Comparison of ENCODE assay signal across 8 cellular contexts in the genomic region with DNA sequence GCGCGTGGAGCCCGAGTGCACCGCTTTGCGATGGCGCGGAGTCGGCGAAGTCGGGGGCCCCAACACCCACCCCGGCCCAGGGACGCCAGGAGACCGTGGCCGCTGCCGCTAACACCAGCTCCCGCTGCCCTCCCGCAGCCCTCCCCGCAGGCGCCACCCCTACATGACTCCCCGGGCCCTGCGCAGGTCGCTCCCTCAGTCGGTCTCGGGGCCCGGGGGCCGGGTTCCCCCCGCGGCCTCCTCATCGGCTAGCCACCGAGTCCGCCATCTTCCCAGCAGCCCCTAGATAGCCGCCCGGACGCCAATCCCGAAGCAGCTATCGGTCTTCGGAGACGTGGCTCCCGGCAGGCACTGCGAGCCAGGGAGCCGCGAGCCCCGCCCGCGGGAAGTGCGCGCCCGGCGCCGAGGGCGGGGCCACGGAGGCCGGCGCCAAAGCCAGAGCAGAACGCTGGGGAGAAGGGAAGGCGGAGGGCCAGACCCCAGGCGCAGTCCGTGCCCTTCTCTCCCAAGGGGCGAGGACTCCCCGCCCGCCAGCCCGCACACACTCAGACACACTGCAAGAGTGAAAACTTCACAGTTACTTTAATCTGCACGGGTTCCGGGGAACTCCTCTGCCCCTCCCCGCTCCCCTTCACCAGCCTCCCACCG. TPM values are rescaled to one million over a fixed set of nuclear protein-coding genes. Genes with fewer than 3 reads are reported as not detected.
DNase-seq lines count a peak whose midpoint lies in the region; ATAC-seq and TF ChIP-seq lines count a peak whose summit lies in the region.

A gene with protein sequence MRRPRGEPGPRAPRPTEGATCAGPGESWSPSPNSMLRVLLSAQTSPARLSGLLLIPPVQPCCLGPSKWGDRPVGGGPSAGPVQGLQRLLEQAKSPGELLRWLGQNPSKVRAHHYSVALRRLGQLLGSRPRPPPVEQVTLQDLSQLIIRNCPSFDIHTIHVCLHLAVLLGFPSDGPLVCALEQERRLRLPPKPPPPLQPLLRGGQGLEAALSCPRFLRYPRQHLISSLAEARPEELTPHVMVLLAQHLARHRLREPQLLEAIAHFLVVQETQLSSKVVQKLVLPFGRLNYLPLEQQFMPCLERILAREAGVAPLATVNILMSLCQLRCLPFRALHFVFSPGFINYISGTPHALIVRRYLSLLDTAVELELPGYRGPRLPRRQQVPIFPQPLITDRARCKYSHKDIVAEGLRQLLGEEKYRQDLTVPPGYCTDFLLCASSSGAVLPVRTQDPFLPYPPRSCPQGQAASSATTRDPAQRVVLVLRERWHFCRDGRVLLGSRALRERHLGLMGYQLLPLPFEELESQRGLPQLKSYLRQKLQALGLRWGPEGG (minus strand): TSS at position 288 of the 648 bp plus-strand sequence. CDS start 43 bp downstream, at position 245.

- peaks cover 0 to 77% of the 10 kb centered on the region in 2 donors for H3K4me1 ChIP-seq in right atrium auricular region
- H3K4me1 ChIP-seq in uterus = peaks cover 0 to 27% of the 10 kb centered on the region in 2 donors

- peak; percentile 67 for DNase-seq in NCI-H187 treated with DMSO at 0.1 percent for 48 hours (lab: John Stamatoyannopoulos, UW)
- peak; percentile 90 for DNase-seq in right atrium auricular region (ENCODE audit: low spot score)
- peak; percentile 95 for DNase-seq in putamen (ENCODE audit: low spot score)
- peak; percentile 89 for DNase-seq in uterus

- H3K36me3 ChIP-seq in right atrium auricular region = peaks cover 11% of the 10 kb centered on the region
- no peaks in the 10 kb centered on the region for H3K36me3 ChIP-seq in uterus

- peak within 1 kb of the TSS; percentile 94 for H3K27ac ChIP-seq in angular gyrus (ENCODE audit: low read depth, low read length)
- peak within 1 kb of the TSS; percentile 95 to 96 for H3K27ac ChIP-seq in right atrium auricular region
- peak within 1 kb of the TSS; percentile 90 to 93 for H3K27ac ChIP-seq in uterus

- H3K27me3 ChIP-seq in right atrium auricular region (no peaks in the 10 kb centered on the region), uterus (no peaks in the 10 kb centered on the region)

- peak; percentile 64 to 80 for TF ChIP-seq POLR2A in uterus (IDR thresholded peaks at IDR 0.05)

- H3K9me3 ChIP-seq in right atrium auricular region (no peaks in the 10 kb centered on the region), uterus (no peaks in the 10 kb centered on the region)

- H3K4me3 ChIP-seq in right atrium auricular region (peak within 1 kb of the TSS; percentile 68 to 80), uterus (peak within 1 kb of the TSS; percentile 48 to 63)

- intact Hi-C loops in T-helper 2 cell treated with Interferon-gamma antibody and Interleukin-4, amounts not matched to agents 100 ng/mL and 5 ng/mL, for 36 hours (cut with micrococcal nuclease) = loop anchor here (1.0 to 10.0 kb wide), 3 partner anchors 22 to 152 kb away; a partner anchor contains a TSS
- intact Hi-C loops in uterus (cut with DNase I; ENCODE audit: low total_unique reads) = no loop called here

- ATAC-seq in GM18498 (IDR thresholded peaks at IDR 0.05; ENCODE audit: unreplicated experiment) (peak; percentile 77), HG02885 (IDR thresholded peaks at IDR 0.05; ENCODE audit: poor library complexity, unreplicated experiment) (peak; percentile 81)

- no peak for TF ChIP-seq CTCF in right atrium auricular region (IDR thresholded peaks at IDR 0.05)
- peak in 2 of 4 experiments; percentile 2 for TF ChIP-seq CTCF in uterus (IDR thresholded peaks at IDR 0.05)

RNA-seq across cellular contexts. Expression of the gene that starts here (rescaled TPM):
- 80.0 and 89.3 TPM in 2 replicates for total RNA-seq in T-helper 2 cell treated with Interferon-gamma antibody and Interleukin-4, amounts not matched to agents 100 ng/mL and 5 ng/mL, for 36 hours
- total RNA-seq in right atrium auricular region (10 to 100 TPM; 85.9 to 96.4 TPM), uterus (10 to 100 TPM; 37.1 to 84.9 (median 52.4) TPM)

Comparison
In these comparisons a context has a peak if more than half of its experiments do, and no peak if none do; other contexts are left out.
1. Peak in every context shown above with its lines: DNase-seq, ATAC-seq, H3K4me3 ChIP-seq and H3K27ac ChIP-seq.